19 cellular contexts compared by ENCODE assay signal in the genomic region with DNA sequence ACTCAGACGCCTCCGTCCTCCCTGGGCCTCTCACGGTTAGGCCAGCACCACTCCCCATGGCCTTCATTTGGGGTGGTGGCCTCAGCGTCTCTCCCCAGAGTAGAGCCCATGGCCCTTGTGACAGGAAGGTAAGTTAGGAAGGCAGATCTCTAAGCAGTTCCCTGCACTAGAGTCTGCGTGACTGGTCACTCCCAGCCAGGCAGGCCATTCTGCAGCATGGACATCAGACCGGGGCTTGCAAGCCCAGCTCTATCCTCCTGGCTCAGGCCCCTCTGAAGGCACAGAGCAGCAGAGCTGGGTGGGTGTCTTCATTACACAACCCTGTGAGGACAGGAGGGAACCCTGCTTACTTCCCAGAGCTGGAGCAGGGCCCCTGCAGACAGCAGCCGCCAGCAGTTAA.
DNase-seq lines count a peak whose midpoint lies in the region; ATAC-seq, FAIRE-seq and TF ChIP-seq lines count a peak whose summit lies in the region.
"Had no signal": no experiment of that assay in that cellular context is flagged by ENCODE, and none has a peak within 500 bp of the region (broad histone marks: within the 10 kb centered on the region; RNA-seq: fewer than 3 reads in every experiment).

No MANE protein-coding gene starts in this region.

- H3K4ac ChIP-seq in IMR-90 (ENCODE audit: low read depth, low read length) (peak overlapping the region; percentile 77), H1 (replicated peaks; ENCODE audit: insufficient read length, low read depth, low read length) (peak overlapping the region; percentile 47), mesendoderm (ENCODE audit: low read depth, low read length) (no peak overlapping the region)

- H2BK5ac ChIP-seq in IMR-90 (ENCODE audit: low read depth, low read length, poor library complexity, severe bottlenecking) (peak overlapping the region; percentile 62), H1 (ENCODE audit: low read depth, low read length) (peak overlapping the region; percentile 97; the same call in 1 of the 2 replicates), mesendoderm (ENCODE audit: low read length) (no peak overlapping the region)

- no peaks in the 10 kb centered on the region for H3K9me3 ChIP-seq in IMR-90 (ENCODE audit: control insufficient read depth, insufficient read depth, low read length)
- no peaks in the 10 kb centered on the region for H3K9me3 ChIP-seq in H1 (ENCODE audit: insufficient read depth in 2 of 2, low read depth in 1 of 2, low read length in 1 of 2)
- H3K9me3 ChIP-seq in transverse colon: no peaks in the 10 kb centered on the region
- H3K9me3 ChIP-seq: MG63, SJSA1, thoracic aorta had no signal

- H3K79me1 ChIP-seq in IMR-90 (ENCODE audit: low read depth in 1 of 2, low read length in 2 of 2) (no peaks in the 10 kb centered on the region), H1 (ENCODE audit: low read depth, low read length) (peaks cover 3% of the 10 kb centered on the region; the same call in 1 of the 2 replicates), mesendoderm (ENCODE audit: low read length) (no peaks in the 10 kb centered on the region)

- 90% methylated on average over 4 of the region's 7 CpGs; no CpG with 5 or more reads in 1 of the 2 experiments for WGBS in IMR-90 (ENCODE audit: extremely low coverage in 2 of 2, insufficient read length in 1 of 2), 2 experiments
- 71% methylated on average over 6 of the region's 7 CpGs; no CpG with 5 or more reads in 1 of the 2 experiments for WGBS in H1 (ENCODE audit: extremely low coverage in 1 of 2, insufficient coverage in 1 of 2, insufficient read length in 1 of 2, insufficient replicate concordance in 2 of 2, low coverage in 1 of 2, low lambda C conversion rate in 2 of 2, missing lambda C conversion rate in 1 of 2), 2 experiments
- no CpG with 5 or more reads among the region's 7 CpGs for WGBS in mesendoderm (ENCODE audit: extremely low coverage, insufficient coverage, low lambda C conversion rate)
- 87% methylated on average over 7 of the region's 7 CpGs; no CpG with 5 or more reads in 1 of the 2 donors for WGBS in transverse colon (ENCODE audit: low coverage in 1 of 2), 2 donors

- H4K91ac ChIP-seq in IMR-90 (ENCODE audit: insufficient read depth, low read depth, low read length): peak overlapping the region; percentile 94
- H4K91ac ChIP-seq in H1 (replicated peaks; ENCODE audit: insufficient read length, low read length): peak overlapping the region; percentile 100

- H2AK5ac ChIP-seq in IMR-90 (ENCODE audit: low read depth, low read length) (peak overlapping the region; percentile 97), H1 (ENCODE audit: low read depth, low read length) (peak overlapping the region; percentile 89; the same call in 1 of the 2 replicates), mesendoderm (ENCODE audit: low read length) (no peak overlapping the region)

- in situ Hi-C loops in IMR-90 (cut with MboI; ENCODE audit: low sequenced_read_pairs): no loop called here
- in situ Hi-C loops in transverse colon (cut with MboI; ENCODE audit: low pct_ligation_motif_present in 1 of 4, low pct_unique_long_range_greater_than_20kb in 1 of 4, low sequenced_read_pairs in 3 of 4): no loop called here

- peaks cover 3% of the 10 kb centered on the region; the same call in 1 of the 2 replicates for H3K23me2 ChIP-seq in H1 (ENCODE audit: low read depth, low read length)

- BruUV-seq in IMR-90 (replicated peaks; lab: Mats Ljungman, UMichigan): no TSS peak

- peaks cover 28% of the 10 kb centered on the region for H3K4me1 ChIP-seq in IMR-90 (ENCODE audit: control insufficient read depth, insufficient read depth, low read length)
- peaks cover 2 to 36% (median 26%) of the 10 kb centered on the region in 4 experiments for H3K4me1 ChIP-seq in H1 (replicated peaks in 1 of 4; ENCODE audit: control insufficient read depth in 3 of 4, insufficient read depth in 4 of 4, low read length in 3 of 4)
- H3K4me1 ChIP-seq in mesendoderm (ENCODE audit: control insufficient read depth, low read depth, low read length): peaks cover 2% of the 10 kb centered on the region
- H3K4me1 ChIP-seq in transverse colon: peaks cover 3 to 32% (median 23%) of the 10 kb centered on the region in 4 donors
- H3K4me1 ChIP-seq: parathyroid adenoma had no signal

- peaks cover 29% of the 10 kb centered on the region for H3K9me1 ChIP-seq in IMR-90 (ENCODE audit: insufficient read depth, low read length)

- no peak overlapping the region for H3K56ac ChIP-seq in IMR-90 (ENCODE audit: extremely low read depth, insufficient read depth, low read length)
- H3K56ac ChIP-seq in H1 (replicated peaks; ENCODE audit: insufficient read length, low read depth, low read length): peak overlapping the region; percentile 36
- peak overlapping the region; percentile 29 for H3K56ac ChIP-seq in mesendoderm (ENCODE audit: low read length)

- H3K4me2 ChIP-seq in IMR-90 (ENCODE audit: low read depth, low read length): no peak overlapping the region
- peak overlapping the region in 1 of 2 experiments; percentile 7; a peak in 1 of 4 replicates for H3K4me2 ChIP-seq in H1 (ENCODE audit: insufficient read depth in 1 of 2, low read depth in 2 of 2, low read length in 2 of 2)
- H3K4me2 ChIP-seq in mesendoderm (ENCODE audit: low read length): no peak overlapping the region

- H3K27me3 ChIP-seq in IMR-90 (ENCODE audit: control insufficient read depth, insufficient read depth, low read length): no peaks in the 10 kb centered on the region
- H3K27me3 ChIP-seq in H1 (replicated peaks in 1 of 4; ENCODE audit: control insufficient read depth in 3 of 4, extremely low read depth in 1 of 4, insufficient read depth in 3 of 4, low read length in 3 of 4): no peaks in the 10 kb centered on the region
- H3K27me3 ChIP-seq in mesendoderm (ENCODE audit: insufficient read depth, low read length, poor library complexity): no peaks in the 10 kb centered on the region
- H3K27me3 ChIP-seq in transverse colon: no peaks in the 10 kb centered on the region
- H3K27me3 ChIP-seq: cardiac muscle cell, MG63, SJSA1 had no signal

- H3K36me3 ChIP-seq in IMR-90 (ENCODE audit: control insufficient read depth, insufficient read depth, low read length) (no peaks in the 10 kb centered on the region), H1 (ENCODE audit: control insufficient read depth in 2 of 4, insufficient read depth in 4 of 4, low read length in 3 of 4) (no peaks in the 10 kb centered on the region), mesendoderm (ENCODE audit: control insufficient read depth, insufficient read depth, low read length) (no peaks in the 10 kb centered on the region), transverse colon (no peaks in the 10 kb centered on the region)
- H3K36me3 ChIP-seq: cardiac muscle cell, MG63, SJSA1, thoracic aorta had no signal

- no peak for TF ChIP-seq CTCF in IMR-90 (conservative IDR thresholded peaks at IDR 0.05; ENCODE audit: low read depth, low read length)
- no peak for TF ChIP-seq CTCF in H1 (IDR thresholded peaks at IDR 0.05; ENCODE audit: control extremely low read depth in 1 of 3, insufficient read depth in 1 of 3, low read depth in 1 of 3, low read length in 3 of 3)
- TF ChIP-seq CTCF in transverse colon (IDR thresholded peaks at IDR 0.05): no peak

- H4K5ac ChIP-seq in IMR-90 (ENCODE audit: low read depth, low read length) (no peak overlapping the region), H1 (ENCODE audit: insufficient read length, low read depth, low read length) (peak overlapping the region; percentile 38), mesendoderm (ENCODE audit: low read length) (no peak overlapping the region)

- peak overlapping the region; percentile 69 for H3K14ac ChIP-seq in IMR-90 (replicated peaks; ENCODE audit: low read depth, low read length)
- H3K14ac ChIP-seq in H1 (ENCODE audit: insufficient read length): no peak overlapping the region

- POLR2A ChIA-PET in IMR-90 (lab: Charles Lee; ENCODE audit: unreplicated experiment) (no interaction called here), H1 (lab: Charles Lee; ENCODE audit: partially characterized antibody) (interaction anchor here (2.0 kb wide), 1 partner anchor 9 kb away, joined by 5 read pairs; no protein-coding TSS in a partner anchor)

- TF ChIP-seq EP300 in H1 (IDR thresholded peaks at IDR 0.05; ENCODE audit: borderline replicate concordance in 1 of 2, low read depth in 2 of 2, low read length in 2 of 2) (no peak), transverse colon (IDR thresholded peaks at IDR 0.05; ENCODE audit: low read depth) (no peak)

- H4K8ac ChIP-seq in IMR-90 (ENCODE audit: low read depth in 2 of 2, low read length in 2 of 2) (peak overlapping the region; percentile 44 to 97; a peak in 3 of 4 replicates), H1 (ENCODE audit: extremely low read depth, insufficient read depth, low read length) (no peak overlapping the region), mesendoderm (ENCODE audit: low read depth, low read length) (no peak overlapping the region)

- H3K23ac ChIP-seq in IMR-90 (ENCODE audit: low read depth, low read length) (no peak overlapping the region), H1 (ENCODE audit: insufficient read length) (no peak overlapping the region), mesendoderm (ENCODE audit: low read length) (no peak overlapping the region)

- H2BK12ac ChIP-seq in H1 (ENCODE audit: low read depth, low read length): peak overlapping the region; percentile 98

- H3K9ac ChIP-seq in IMR-90 (ENCODE audit: low read depth, low read length) (no peak overlapping the region), H1 (replicated peaks in 1 of 4; ENCODE audit: extremely low read depth in 1 of 4, low read depth in 3 of 4, low read length in 3 of 4) (no peak overlapping the region), mesendoderm (ENCODE audit: low read length) (no peak overlapping the region)
- H3K9ac ChIP-seq: parathyroid adenoma had no signal

- TF ChIP-seq RAD21 in IMR-90 (IDR thresholded peaks at IDR 0.05; ENCODE audit: low read length): no peak
- TF ChIP-seq RAD21 in H1 (IDR thresholded peaks at IDR 0.05 in 1 of 2, conservative IDR thresholded peaks at IDR 0.05 in 1 of 2; ENCODE audit: low read depth in 2 of 2, low read length in 2 of 2): no peak

- TF ChIP-seq POLR2A in IMR-90 (IDR thresholded peaks at IDR 0.05; ENCODE audit: low read depth, low read length) (no peak), H1 (IDR thresholded peaks at IDR 0.05; ENCODE audit: control extremely low read depth in 1 of 2, low read depth in 2 of 2, low read length in 2 of 2) (no peak), transverse colon (IDR thresholded peaks at IDR 0.05) (no peak)

- H2AFZ ChIP-seq in IMR-90 (replicated peaks; ENCODE audit: low read length, poor library complexity) (peak overlapping the region; percentile 67), H1 (ENCODE audit: low read length) (peak overlapping the region; percentile 52; the same call in 1 of the 2 replicates)
- H2AFZ ChIP-seq: parathyroid adenoma had no signal

- ATAC-seq in IMR-90 (ENCODE audit: low read depth) (no peak), HG03460 (IDR thresholded peaks at IDR 0.05; ENCODE audit: unreplicated experiment) (no peak)
- ATAC-seq: activated CD4-positive, CD25-positive, alpha-beta regulatory T cell treated with anti-CD3 and anti-CD28 coated beads, Interleukin-2, amount 50 U/mL, for 24 hours had no signal

- no peak for FAIRE-seq in H1 (lab: Jason Lieb, UNC)
- FAIRE-seq: HTR-8/SVneo had no signal

- H3K4me3 ChIP-seq in IMR-90 (ENCODE audit: insufficient read depth, low read depth, low read length) (no peak overlapping the region), H1 (ENCODE audit: extremely low read depth in 1 of 4, insufficient read depth in 2 of 4, low read depth in 3 of 4, low read length in 4 of 4) (no peak overlapping the region), mesendoderm (ENCODE audit: low read length) (no peak overlapping the region), transverse colon (no peak overlapping the region)
- H3K4me3 ChIP-seq: cardiac muscle cell, MG63, SJSA1, thoracic aorta had no signal

- no peak overlapping the region for H2AK9ac ChIP-seq in IMR-90 (replicated peaks; ENCODE audit: low read depth, low read length, poor library complexity)

- CTCF ChIA-PET in IMR-90 (lab: Yijun Ruan, JAX) (no interaction called here), H1 (lab: Charles Lee; ENCODE audit: partially characterized antibody) (interaction anchor here (0.6 to 2.9 kb wide), 9 partner anchors 8 to 360 kb away, joined by 3 to 13 read pairs (median 3); no protein-coding TSS in a partner anchor)

- H4K20me1 ChIP-seq in IMR-90 (ENCODE audit: insufficient read depth, low read length) (no peaks in the 10 kb centered on the region), H1 (replicated peaks in 1 of 2; ENCODE audit: control insufficient read depth in 1 of 2, insufficient read depth in 2 of 2, low read length in 2 of 2) (no peaks in the 10 kb centered on the region)

- DNase-seq in IMR-90 (no peak), H1 (ENCODE audit: low read depth in 1 of 2, low spot score in 2 of 2) (no peak), mesendoderm (no peak), transverse colon (no peak), LoVo (ENCODE audit: low spot score) (no peak), Ammon's horn (ENCODE audit: low spot score) (no peak)
- DNase-seq: effector CD8-positive, alpha-beta T cell; islet precursor cell; MG63; NCI-H1694 treated with DMSO at 0.1 percent for 48 hours; NCI-H446; T-helper 2 cell had no signal

- peak overlapping the region; percentile 73; the same call in 2 of the 3 replicates for H2BK15ac ChIP-seq in IMR-90 (ENCODE audit: low read depth, low read length)
- peak overlapping the region; percentile 89; the same call in 1 of the 2 replicates for H2BK15ac ChIP-seq in H1 (ENCODE audit: low read length)
- H2BK15ac ChIP-seq in mesendoderm (replicated peaks; ENCODE audit: low read depth): no peak overlapping the region

- H3K18ac ChIP-seq in IMR-90 (ENCODE audit: low read depth, low read length): peak overlapping the region; percentile 61
- H3K18ac ChIP-seq in H1 (ENCODE audit: extremely low read depth, low read length): peak overlapping the region; percentile 96; the same call in 1 of the 2 replicates
- peak overlapping the region; percentile 35 for H3K18ac ChIP-seq in mesendoderm (ENCODE audit: low read length)

- H2BK20ac ChIP-seq in IMR-90 (ENCODE audit: low read depth, low read length) (peak overlapping the region; percentile 79), H1 (ENCODE audit: low read length) (peak overlapping the region; percentile 92; the same call in 1 of the 2 replicates)

- intact Hi-C loops in IMR-90 (cut with micrococcal nuclease) (no loop called here), transverse colon (cut with DNase I; ENCODE audit: low total_unique reads) (no loop called here)

- 0 out of 2 replicates have a peak overlapping the region, but pooled peaks have one; percentile 90 for H3K27ac ChIP-seq in IMR-90 (ENCODE audit: insufficient read depth, low read length)
- H3K27ac ChIP-seq in H1 (ENCODE audit: low read depth, low read length): peak overlapping the region; percentile 50; the same call in 1 of the 2 replicates
- H3K27ac ChIP-seq in mesendoderm (ENCODE audit: low read depth, low read length): no peak overlapping the region
- peak overlapping the region in 3 of 4 donors; percentile 16 to 69 (median 44) for H3K27ac ChIP-seq in transverse colon
- H3K27ac ChIP-seq: cardiac muscle cell, parathyroid adenoma, SJSA1, thoracic aorta had no signal

- H2BK120ac ChIP-seq in IMR-90 (ENCODE audit: low read depth, low read length) (peak overlapping the region; percentile 93), H1 (replicated peaks; ENCODE audit: low read depth, low read length) (peak overlapping the region; percentile 52), mesendoderm (ENCODE audit: low read depth, low read length) (no peak overlapping the region)

- H3K79me2 ChIP-seq in H1 (ENCODE audit: control insufficient read depth in 1 of 2, insufficient read depth in 2 of 2, low read length in 2 of 2) (no peaks in the 10 kb centered on the region), mesendoderm (ENCODE audit: control insufficient read depth, insufficient read depth, low read length) (no peaks in the 10 kb centered on the region)
- H3K79me2 ChIP-seq: parathyroid adenoma had no signal

- dilution Hi-C loops in IMR-90 (cut with HindIII; ENCODE audit: low sequenced_read_pairs, unreplicated experiment): no loop called here

Comparison
In these comparisons a context has a peak if more than half of its experiments do, and no peak if none do; other contexts are left out.
1. H3K18ac ChIP-seq: peak in every context shown above with its lines; median percentile 96 in H1; 61 in IMR-90; 35 in mesendoderm.
2. H4K8ac ChIP-seq: peak in IMR-90 (2 of 2); none in H1 (single experiment) and mesendoderm (single experiment).